Comparison of ENCODE assay signal across 31 cellular contexts in genomic region chr12:121086896-121087295, GRCh38. TPM values are rescaled to one million over a fixed set of nuclear protein-coding genes. Genes with fewer than 3 reads are reported as not detected.
"Had no signal": no experiment of that assay in that cellular context is flagged by ENCODE, and none has a peak within 500 bp of the region (broad histone marks: within the 10 kb centered on the region; RNA-seq: fewer than 3 reads in every experiment).

No MANE protein-coding gene starts in this region.

- H3K9me3 ChIP-seq: adrenal gland, body of pancreas, colonic mucosa, gastrocnemius medialis, heart left ventricle had no signal

- H3K27me3 ChIP-seq: adrenal gland, body of pancreas, cardiac muscle cell, colonic mucosa, gastrocnemius medialis, heart left ventricle had no signal

- ATAC-seq: activated CD4-positive, CD25-positive, alpha-beta regulatory T cell treated with anti-CD3 and anti-CD28 coated beads, Interleukin-2, amount 50 U/mL, for 24 hours; activated naive CD8-positive, alpha-beta T cell treated with anti-CD3 and anti-CD28 coated beads, Interleukin-2, amount 50 U/mL, for 24 hours; body of pancreas; esophagus mucosa; foreskin keratinocyte; gastrocnemius medialis; T-helper 17 cell had no signal

- H3K27ac ChIP-seq: adrenal gland, body of pancreas, cardiac muscle cell, colonic mucosa, foreskin keratinocyte, gastrocnemius medialis, WERI-Rb-1 had no signal

- DNase-seq: activated B cell treated with CpG ODN at 0.5 μM for 24 hours; activated CD4-positive, alpha-beta T cell treated with anti-CD3 and anti-CD28 coated beads for 48 hours; activated CD4-positive, alpha-beta T cell treated with anti-CD3 and anti-CD28 coated beads, Interleukin-2, amount 50 U/mL, for 1 hour; activated CD4-positive, alpha-beta T cell treated with anti-CD3 and anti-CD28 coated beads, Interleukin-2, amount 50 U/mL, for 48 hours; activated effector memory CD4-positive, alpha-beta T cell treated with anti-CD3 and anti-CD28 coated beads, Interleukin-2, amount 50 U/mL, for 16 hours; activated naive CD4-positive, alpha-beta T cell treated with anti-CD3 and anti-CD28 coated beads for 36 hours; activated naive CD8-positive, alpha-beta T cell treated with anti-CD3 and anti-CD28 coated beads for 36 hours; activated naive CD8-positive, alpha-beta T cell treated with anti-CD3 and anti-CD28 coated beads, Interleukin-2, amount 50 U/mL, for 24 hours; activated T-cell treated with anti-CD3 and anti-CD28 coated beads, Interleukin-2, amount 50 U/mL, for 1 hour; activated T-cell treated with anti-CD3 and anti-CD28 coated beads, Interleukin-2, amount 50 U/mL, for 48 hours; adrenal gland; amygdala; aorta; body of pancreas; central memory CD4-positive, alpha-beta T cell; cerebellar nuclear complex; colonic mucosa; effector memory CD4-positive, alpha-beta T cell; endodermal cell; foreskin keratinocyte; gastrocnemius medialis; glutamatergic neuron; heart left ventricle; T-helper 1 cell; T-helper 17 cell; T1000 had no signal

- H3K4me3 ChIP-seq: adrenal gland, body of pancreas, cardiac muscle cell, colonic mucosa, gastrocnemius medialis, heart left ventricle had no signal

- H3K4me1 ChIP-seq: adrenal gland, body of pancreas, colonic mucosa, foreskin keratinocyte, gastrocnemius medialis had no signal

- H3K36me3 ChIP-seq: adrenal gland, cardiac muscle cell, colonic mucosa, gastrocnemius medialis, heart left ventricle, WERI-Rb-1 had no signal

RNA-seq across cellular contexts. Expression of gene P2RX7, which starts 45.8 kb away (rescaled TPM):
- total RNA-seq: epithelial cell of proximal tubule had no signal

RNA-seq across cellular contexts. Expression of gene OASL, which starts 47.9 kb away (rescaled TPM):
- total RNA-seq: cardiac muscle cell, endodermal cell had no signal
